20 cellular contexts compared by ENCODE assay signal in the genomic region with DNA sequence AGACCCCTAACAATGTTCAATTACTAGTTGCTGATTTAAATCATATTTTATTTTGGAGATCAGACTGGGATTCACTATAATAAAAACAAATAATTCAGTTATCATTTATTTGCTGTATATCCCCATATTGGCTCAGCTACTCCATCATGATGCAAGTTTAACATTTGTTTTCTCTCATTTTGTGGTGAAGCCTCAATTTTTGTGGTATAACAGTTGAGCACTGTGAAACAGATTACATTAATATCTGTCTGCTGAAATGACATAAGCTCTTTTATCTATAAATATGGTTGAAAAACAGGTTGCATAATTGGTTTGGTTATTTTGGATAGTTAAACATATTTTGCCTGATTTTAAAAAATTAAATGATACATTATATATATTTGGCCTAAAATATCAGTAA.
"Had no signal": no experiment of that assay in that cellular context is flagged by ENCODE, and none has a peak within 500 bp of the region (broad histone marks: within the 10 kb centered on the region; RNA-seq: fewer than 3 reads in every experiment).

No MANE protein-coding gene starts in this region.

- DNase-seq: activated B cell treated with CpG ODN at 0.5 μM for 24 hours; activated CD4-positive, alpha-beta T cell treated with anti-CD3 and anti-CD28 coated beads for 4 hours; activated CD8-positive, alpha-beta memory T cell treated with anti-CD3 and anti-CD28 coated beads, Interleukin-2, amount 50 U/mL, for 4 hours; activated naive CD4-positive, alpha-beta T cell treated with anti-CD3 and anti-CD28 coated beads for 36 hours; activated T-cell treated with anti-CD3 and anti-CD28 coated beads, Interleukin-2, amount 50 U/mL, for 4 hours; aorta; foreskin fibroblast; heart right ventricle; left colon; posterior cingulate gyrus; right lobe of liver; small intestine; stimulated activated CD4-positive, alpha-beta T cell treated with anti-CD3 and anti-CD28 coated beads, Interleukin-2, amount 100 ng/mL, for 24 hours; stimulated activated naive B cell treated with anti-CD40 and anti-IgM and Interleukin-4, amounts not matched to agents 10 μg/mL and 1 μg/mL and 100 μg/mL, for 72 hours had no signal

- H3K27me3 Mint-ChIP-seq: brain, type B pancreatic cell had no signal

- H3K36me3 Mint-ChIP-seq: brain; memory B cell; stimulated activated naive B cell treated with anti-CD40 and anti-IgM and Interleukin-4, amounts not matched to agents 10 μg/mL and 1 μg/mL and 100 μg/mL, for 72 hours; type B pancreatic cell had no signal

- H3K36me3 ChIP-seq: thoracic aorta, vagina had no signal

- H3K9me3 ChIP-seq: heart right ventricle, right lobe of liver, thoracic aorta, vagina had no signal

- H3K27ac ChIP-seq: heart right ventricle, right lobe of liver, thoracic aorta, vagina had no signal

- H3K4me1 Mint-ChIP-seq: activated B cell treated with CpG ODN at 0.5 μM for 24 hours; memory B cell; stimulated activated naive B cell treated with anti-CD40 and anti-IgM and Interleukin-4, amounts not matched to agents 10 μg/mL and 1 μg/mL and 100 μg/mL, for 72 hours had no signal

- H3K27ac Mint-ChIP-seq: activated B cell treated with CpG ODN at 0.5 μM for 24 hours; activated naive CD4-positive, alpha-beta T cell treated with anti-CD3 and anti-CD28 coated beads for 36 hours; memory B cell; stimulated activated naive B cell treated with anti-CD40 and anti-IgM and Interleukin-4, amounts not matched to agents 10 μg/mL and 1 μg/mL and 100 μg/mL, for 72 hours; type B pancreatic cell had no signal

- H3K27me3 ChIP-seq: heart right ventricle, right lobe of liver, vagina had no signal

- H3K4me1 ChIP-seq: heart right ventricle, right lobe of liver, vagina had no signal

- H3K9me3 Mint-ChIP-seq: activated B cell treated with CpG ODN at 0.5 μM for 24 hours; activated naive CD4-positive, alpha-beta T cell treated with anti-CD3 and anti-CD28 coated beads for 36 hours; activated T-cell treated with anti-CD3 and anti-CD28 coated beads, Interleukin-2, amount 50 U/mL, for 4 hours; memory B cell; stimulated activated naive B cell treated with anti-CD40 and anti-IgM and Interleukin-4, amounts not matched to agents 10 μg/mL and 1 μg/mL and 100 μg/mL, for 72 hours; type B pancreatic cell had no signal

- H3K4me3 Mint-ChIP-seq: activated B cell treated with CpG ODN at 0.5 μM for 24 hours; activated naive CD4-positive, alpha-beta T cell treated with anti-CD3 and anti-CD28 coated beads for 36 hours; activated T-cell treated with anti-CD3 and anti-CD28 coated beads, Interleukin-2, amount 50 U/mL, for 4 hours; brain; memory B cell; neural crest cell; stimulated activated naive B cell treated with anti-CD40 and anti-IgM and Interleukin-4, amounts not matched to agents 10 μg/mL and 1 μg/mL and 100 μg/mL, for 72 hours; type B pancreatic cell had no signal

- ATAC-seq: activated T-cell treated with anti-CD3 and anti-CD28 coated beads, Interleukin-2, amount 50 U/mL, for 4 hours; heart right ventricle; left colon; right lobe of liver; stimulated activated naive B cell treated with anti-CD40 and anti-IgM and Interleukin-4, amounts not matched to agents 10 μg/mL and 1 μg/mL and 100 μg/mL, for 72 hours had no signal

- H3K4me3 ChIP-seq: heart right ventricle, right lobe of liver, thoracic aorta, vagina had no signal
